Comparison of ENCODE assay signal across 15 cellular contexts in genomic region chr2:71547616-71548285, GRCh38.
"Had no signal": no experiment of that assay in that cellular context is flagged by ENCODE, and none has a peak within 500 bp of the region (broad histone marks: within the 10 kb centered on the region; RNA-seq: fewer than 3 reads in every experiment).

No MANE protein-coding gene starts in this region.

- H3K9me3 ChIP-seq: heart right ventricle, left lung, psoas muscle, right lobe of liver, suprapubic skin, thyroid gland, vagina had no signal

- H3K9me3 Mint-ChIP-seq: type B pancreatic cell had no signal

- H3K36me3 Mint-ChIP-seq: type B pancreatic cell had no signal

- H3K4me1 Mint-ChIP-seq: nephron had no signal

- H3K27ac ChIP-seq: heart right ventricle, left lung, parathyroid adenoma, psoas muscle, right lobe of liver, suprapubic skin, thyroid gland, vagina had no signal

- H3K36me3 ChIP-seq: right lobe of liver, suprapubic skin, thyroid gland, vagina had no signal

- DNase-seq: cortex of kidney had no signal

- FAIRE-seq: frontal cortex, islet of Langerhans had no signal

- H3K27ac Mint-ChIP-seq: naive B cell, nephron, type B pancreatic cell had no signal

- H3K9ac ChIP-seq: parathyroid adenoma had no signal

- H3K27me3 ChIP-seq: dorsolateral prefrontal cortex, heart right ventricle, right lobe of liver, thyroid gland, vagina had no signal

- H3K4me1 ChIP-seq: parathyroid adenoma, right lobe of liver had no signal

- H3K4me3 ChIP-seq: heart right ventricle, left lung, psoas muscle, right lobe of liver, suprapubic skin, thyroid gland, vagina had no signal

- H3K4me3 Mint-ChIP-seq: naive B cell, nephron, type B pancreatic cell had no signal
